10 cellular contexts compared by ENCODE assay signal in genomic region chr14:32473476-32473875, GRCh38.
DNase-seq lines count a peak whose midpoint lies in the region; ATAC-seq and TF ChIP-seq lines count a peak whose summit lies in the region.
"Had no signal": no experiment of that assay in that cellular context is flagged by ENCODE, and none has a peak within 500 bp of the region (broad histone marks: within the 10 kb centered on the region; RNA-seq: fewer than 3 reads in every experiment).

No MANE protein-coding gene starts in this region.

- H3K36me3 Mint-ChIP-seq in endodermal cell (ENCODE audit: low read depth) (no peaks in the 10 kb centered on the region), natural killer cell (no peaks in the 10 kb centered on the region)

- 86 to 88% methylated on average over 1 to 3 of the region's 3 CpGs for WGBS in endodermal cell (ENCODE audit: insufficient coverage in 1 of 2, insufficient read length in 1 of 2), 2 experiments
- 18% methylated on average over 3 of the region's 3 CpGs for WGBS in liver
- WGBS in thyroid gland, 2 donors = 38 to 43% methylated on average over 3 of the region's 3 CpGs

- no peak overlapping the region for H3K4me3 Mint-ChIP-seq in endodermal cell
- no peak overlapping the region for H3K4me3 Mint-ChIP-seq in natural killer cell
- H3K4me3 Mint-ChIP-seq: activated CD4-positive, alpha-beta T cell treated with anti-CD3 and anti-CD28 coated beads, Interleukin-2, amount 10 ng/mL, durations not matched to agents 7 days and 5 days had no signal

- H3K9me3 Mint-ChIP-seq in endodermal cell = no peaks in the 10 kb centered on the region
- no peaks in the 10 kb centered on the region for H3K9me3 Mint-ChIP-seq in natural killer cell
- H3K9me3 Mint-ChIP-seq: activated CD4-positive, alpha-beta T cell treated with anti-CD3 and anti-CD28 coated beads, Interleukin-2, amount 10 ng/mL, durations not matched to agents 7 days and 5 days had no signal

- intact Hi-C loops in thyroid gland (cut with DNase I) = loop anchor here (10.0 kb wide), 1 partner anchor 399 kb away; the partner anchor contains the start of gene ARHGAP5
- intact Hi-C loops in natural killer cell (cut with micrococcal nuclease) = no loop called here

- no peak overlapping the region for H3K27ac Mint-ChIP-seq in endodermal cell
- H3K27ac Mint-ChIP-seq in natural killer cell = no peak overlapping the region
- H3K27ac Mint-ChIP-seq: activated CD4-positive, alpha-beta T cell treated with anti-CD3 and anti-CD28 coated beads, Interleukin-2, amount 10 ng/mL, durations not matched to agents 7 days and 5 days had no signal

- TF ChIP-seq POLR2A in thyroid gland (IDR thresholded peaks at IDR 0.05) = no peak

- in situ Hi-C loops in GM13977 (cut with MboI; ENCODE audit: low pct_unique_long_range_greater_than_20kb, low sequenced_read_pairs, unreplicated experiment) = loop anchor here (25.0 kb wide), 1 partner anchor 536 kb away; no protein-coding TSS in a partner anchor

- peak; percentile 30 to 32 for TF ChIP-seq RAD21 in liver (IDR thresholded peaks at IDR 0.05)

- TF ChIP-seq CTCF in endodermal cell (conservative IDR thresholded peaks at IDR 0.05) = no peak
- TF ChIP-seq CTCF in liver (IDR thresholded peaks at IDR 0.05; ENCODE audit: low read depth, low read length, missing input control) = no peak
- TF ChIP-seq CTCF in thyroid gland (IDR thresholded peaks at IDR 0.05) = no peak
- TF ChIP-seq CTCF in natural killer cell (IDR thresholded peaks at IDR 0.05) = no peak
- no peak for TF ChIP-seq CTCF in GM13977 (IDR thresholded peaks at IDR 0.05; ENCODE audit: extremely low read depth, insufficient read depth, missing control alignments)
- no peak for TF ChIP-seq CTCF in BE2C (IDR thresholded peaks at IDR 0.05; ENCODE audit: low read depth, low read length)

- H3K27me3 ChIP-seq in endodermal cell (ENCODE audit: control insufficient read depth, insufficient read depth, low read length, poor library complexity, severe bottlenecking) = no peaks in the 10 kb centered on the region
- H3K27me3 ChIP-seq in liver (ENCODE audit: control insufficient read depth in 4 of 4, insufficient read depth in 4 of 4, low read length in 3 of 4) = no peaks in the 10 kb centered on the region
- H3K27me3 ChIP-seq in thyroid gland = no peaks in the 10 kb centered on the region
- no peaks in the 10 kb centered on the region for H3K27me3 ChIP-seq in BE2C

- H3K4me1 ChIP-seq in endodermal cell (ENCODE audit: control insufficient read depth, insufficient read depth, low read length) (no peaks in the 10 kb centered on the region), liver (ENCODE audit: control insufficient read depth in 4 of 4, insufficient read depth in 4 of 4, low read length in 3 of 4) (peaks cover 3 to 18% (median 12%) of the 10 kb centered on the region in 4 donors), thyroid gland (peaks cover 11 to 18% of the 10 kb centered on the region in 2 donors), BE2C (peaks cover 8% of the 10 kb centered on the region)

- H3K27ac ChIP-seq in endodermal cell (ENCODE audit: low read depth, low read length) (no peak overlapping the region), liver (ENCODE audit: low read depth in 1 of 2, low read length in 2 of 2) (peak overlapping the region; percentile 47 to 60), thyroid gland (peak overlapping the region in 1 of 3 donors; percentile 15)

- DNase-seq in M059J (ENCODE audit: low read depth) (peak; percentile 57), endodermal cell (peak; percentile 58), thyroid gland (peak; percentile 12 to 23), natural killer cell (no peak), GM13977 (ENCODE audit: low spot score) (no peak), BE2C (no peak)
- DNase-seq: activated CD4-positive, alpha-beta T cell treated with anti-CD3 and anti-CD28 coated beads, Interleukin-2, amount 10 ng/mL, durations not matched to agents 7 days and 5 days; stimulated activated CD4-positive, alpha-beta T cell treated with anti-CD3 and anti-CD28 coated beads, Interleukin-15, amount 100 ng/mL, for 24 hours had no signal

- H3K9ac ChIP-seq in endodermal cell (ENCODE audit: extremely low read depth, low read length, poor library complexity, severe bottlenecking) = no peak overlapping the region
- H3K9ac ChIP-seq in liver (ENCODE audit: low read depth in 1 of 2, low read length in 2 of 2) = peak overlapping the region in 1 of 2 donors; percentile 30

- ATAC-seq in HG03025 (IDR thresholded peaks at IDR 0.05; ENCODE audit: low FRiP score, unreplicated experiment) (no peak), natural killer cell (no peak)

- no peaks in the 10 kb centered on the region for H3K9me3 ChIP-seq in endodermal cell (ENCODE audit: control insufficient read depth, low read length)
- H3K9me3 ChIP-seq in liver (ENCODE audit: control insufficient read depth in 4 of 4, low read length in 3 of 4) = no peaks in the 10 kb centered on the region
- no peaks in the 10 kb centered on the region for H3K9me3 ChIP-seq in thyroid gland
- H3K9me3 ChIP-seq in BE2C = no peaks in the 10 kb centered on the region

- H3K27me3 Mint-ChIP-seq in endodermal cell (ENCODE audit: insufficient read depth) = no peaks in the 10 kb centered on the region
- H3K27me3 Mint-ChIP-seq in natural killer cell (ENCODE audit: low read depth in 2 of 2) = peaks cover 0 to 5% of the 10 kb centered on the region in 2 donors

- H3K4me1 Mint-ChIP-seq in endodermal cell = no peaks in the 10 kb centered on the region
- H3K4me1 Mint-ChIP-seq in natural killer cell = no peaks in the 10 kb centered on the region
- H3K4me1 Mint-ChIP-seq: activated CD4-positive, alpha-beta T cell treated with anti-CD3 and anti-CD28 coated beads, Interleukin-2, amount 10 ng/mL, durations not matched to agents 7 days and 5 days had no signal

- H3K4me3 ChIP-seq in endodermal cell (ENCODE audit: low read length) = no peak overlapping the region
- H3K4me3 ChIP-seq in liver (ENCODE audit: low read depth in 1 of 3, low read length in 3 of 3) = no peak overlapping the region
- no peak overlapping the region for H3K4me3 ChIP-seq in thyroid gland (replicated peaks in 1 of 3)
- H3K4me3 ChIP-seq in BE2C (ENCODE audit: low read depth, low read length) = no peak overlapping the region

- no peaks in the 10 kb centered on the region for H3K36me3 ChIP-seq in endodermal cell (ENCODE audit: control insufficient read depth, insufficient read depth, low read length)
- no peaks in the 10 kb centered on the region for H3K36me3 ChIP-seq in liver (ENCODE audit: control insufficient read depth in 4 of 4, insufficient read depth in 3 of 4, low read depth in 1 of 4, low read length in 3 of 4)
- H3K36me3 ChIP-seq in thyroid gland = no peaks in the 10 kb centered on the region
- no peaks in the 10 kb centered on the region for H3K36me3 ChIP-seq in BE2C

TF ChIP-seq in liver, 16 proteins besides CTCF, POLR2A, EP300 and RAD21 (continues in another document):
- peak; percentile 53 for TF ChIP-seq YY1 (IDR thresholded peaks at IDR 0.05)
- TF ChIP-seq MAX (IDR thresholded peaks at IDR 0.05) = peak; percentile 53
- TF ChIP-seq GABPA (IDR thresholded peaks at IDR 0.05 in 1 of 2, conservative IDR thresholded peaks at IDR 0.05 in 1 of 2) = no peak
- TF ChIP-seq FOXA1 (IDR thresholded peaks at IDR 0.05) = peak; percentile 19
- peak; percentile 15 for TF ChIP-seq ZBTB33 (IDR thresholded peaks at IDR 0.05)
- TF ChIP-seq HNF4A (conservative IDR thresholded peaks at IDR 0.05) = peak; percentile 78 to 86
- peak; percentile 54 to 74 for TF ChIP-seq RXRA (IDR thresholded peaks at IDR 0.05)
- no peak for TF ChIP-seq EGR1 (IDR thresholded peaks at IDR 0.05; ENCODE audit: low read depth in 2 of 2)
- peak; percentile 15 for TF ChIP-seq FOXA2 (IDR thresholded peaks at IDR 0.05)
- TF ChIP-seq HNF4G (IDR thresholded peaks at IDR 0.05) = peak; percentile 23
- no peak for TF ChIP-seq REST (IDR thresholded peaks at IDR 0.05)

Comparison
In these comparisons a context has a peak if more than half of its experiments do, and no peak if none do; other contexts are left out.
1. DNase-seq: peak in M059J (single experiment), endodermal cell (single experiment) and thyroid gland (2 of 2); none in natural killer cell (single experiment), GM13977 (single experiment) and BE2C (single experiment).